ENCODE assay signal across 15 cellular contexts in the genomic region with DNA sequence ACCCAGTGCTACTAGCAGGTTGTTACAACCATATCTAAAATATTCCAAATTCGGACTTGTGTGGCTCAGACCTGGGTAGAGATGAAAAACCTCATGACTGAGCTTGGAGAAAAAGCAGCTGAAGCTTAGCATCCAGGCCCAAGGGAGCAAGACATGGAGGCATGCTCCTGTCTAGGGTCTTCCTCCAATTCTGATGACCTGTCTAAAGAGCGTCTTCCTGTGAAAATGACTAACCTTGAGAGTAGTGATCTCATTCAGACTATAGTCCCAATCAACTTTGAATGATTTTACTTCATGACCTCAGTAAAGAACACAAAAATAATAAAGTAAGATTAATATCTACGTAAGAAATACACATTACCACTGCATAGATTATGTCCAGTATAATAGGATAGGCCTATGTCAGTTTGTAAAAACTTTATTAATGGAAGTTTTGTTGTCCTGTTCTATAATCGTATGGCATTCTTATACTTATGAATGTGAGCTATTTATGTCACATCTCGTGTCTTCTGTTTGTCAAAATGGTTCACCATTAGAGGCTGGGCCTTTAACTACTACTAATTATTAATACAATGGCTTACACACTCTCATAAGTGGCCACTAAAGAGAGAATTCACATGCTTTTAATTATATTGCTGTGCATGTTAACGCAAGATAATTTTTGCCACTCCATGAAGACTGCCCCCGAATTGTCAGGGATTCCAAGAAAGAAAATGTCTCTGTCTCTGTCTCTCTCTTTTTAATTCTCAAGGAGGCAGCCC.
A peak's percentile ranks its signal among the peaks of the same experiment; 100 is the strongest.
DNase-seq lines count a peak whose midpoint lies in the region; ATAC-seq, FAIRE-seq and TF ChIP-seq lines count a peak whose summit lies in the region.
"Had no signal": no experiment of that assay in that cellular context is flagged by ENCODE, and none has a peak within 500 bp of the region (broad histone marks: within the 10 kb centered on the region; RNA-seq: fewer than 3 reads in every experiment).

No MANE protein-coding gene starts in this region.

- peak overlapping the region; percentile 51; the same call in 1 of the 2 replicates for H2AFZ ChIP-seq in K562 (ENCODE audit: low read depth, low read length)

- no peak for DNase-seq in left ventricle myocardium inferior
- no peak for DNase-seq in left ventricle myocardium superior
- peak in 1 of 4 experiments; percentile 50 for DNase-seq in K562 (ENCODE audit: extremely low read depth in 1 of 4, low spot score in 3 of 4)
- DNase-seq in natural killer cell: no peak
- DNase-seq in transverse colon: no peak
- DNase-seq in BE2C: no peak
- DNase-seq in amniotic stem cell (lab: John Stamatoyannopoulos, UW): no peak
- DNase-seq: activated CD8-positive, alpha-beta memory T cell treated with anti-CD3 and anti-CD28 coated beads, Interleukin-2, amount 50 U/mL, for 48 hours; effector memory CD8-positive, alpha-beta T cell; glutamatergic neuron; H9 had no signal

- H3K9me3 Mint-ChIP-seq in natural killer cell: no peaks in the 10 kb centered on the region
- H3K9me3 Mint-ChIP-seq: H9 had no signal

- H3K4me3 Mint-ChIP-seq in natural killer cell: peak overlapping the region; percentile 87
- H3K4me3 Mint-ChIP-seq: effector memory CD8-positive, alpha-beta T cell; H9 had no signal

- TF ChIP-seq EP300 in K562 (IDR thresholded peaks at IDR 0.05; ENCODE audit: low read length) (no peak), transverse colon (IDR thresholded peaks at IDR 0.05; ENCODE audit: low read depth) (no peak)

- peak overlapping the region; percentile 89 to 92 for H3K27ac Mint-ChIP-seq in natural killer cell
- H3K27ac Mint-ChIP-seq: effector memory CD8-positive, alpha-beta T cell; H9 had no signal

- peaks cover 99% of the 10 kb centered on the region for H3K79me2 ChIP-seq in K562 (ENCODE audit: control insufficient read depth, insufficient read depth, low read length)

- H3K9me3 ChIP-seq in left ventricle myocardium inferior (replicated peaks): no peaks in the 10 kb centered on the region
- 0 out of 2 replicates have a peak, but pooled peaks cover 4% of the 10 kb centered on the region for H3K9me3 ChIP-seq in K562 (replicated peaks; ENCODE audit: control insufficient read depth, insufficient read depth, low read depth, low read length)
- no peaks in the 10 kb centered on the region for H3K9me3 ChIP-seq in transverse colon
- H3K9me3 ChIP-seq in BE2C: no peaks in the 10 kb centered on the region
- H3K9me3 ChIP-seq: ovary had no signal

- no peaks in the 10 kb centered on the region for H3K27me3 Mint-ChIP-seq in natural killer cell (ENCODE audit: low read depth in 2 of 2)
- H3K27me3 Mint-ChIP-seq: effector memory CD8-positive, alpha-beta T cell had no signal

- FAIRE-seq in K562 (lab: Jason Lieb, UNC): no peak
- FAIRE-seq: G401.6 had no signal

- ATAC-seq in left ventricle myocardium superior (no peak), K562 (peak; percentile 31), natural killer cell (no peak), GM18498 (IDR thresholded peaks at IDR 0.05; ENCODE audit: unreplicated experiment) (no peak)
- ATAC-seq: effector memory CD8-positive, alpha-beta T cell; left colon had no signal

- peak overlapping the region; percentile 80 for H3K4me2 ChIP-seq in K562 (ENCODE audit: insufficient read depth, low read length)

- no peaks in the 10 kb centered on the region for H3K36me3 Mint-ChIP-seq in natural killer cell

- no peaks in the 10 kb centered on the region for H3K9me1 ChIP-seq in K562 (ENCODE audit: control insufficient read depth, insufficient read depth, low read length)

- TSS peak; percentile 88 for BruUV-seq in K562 (replicated peaks; lab: Mats Ljungman, UMichigan)

- in situ Hi-C loops in K562 (cut with MboI) (no loop called here), transverse colon (cut with MboI; ENCODE audit: low pct_ligation_motif_present in 1 of 4, low pct_unique_long_range_greater_than_20kb in 1 of 4, low sequenced_read_pairs in 3 of 4) (no loop called here)

- TF ChIP-seq CTCF in left ventricle myocardium inferior (IDR thresholded peaks at IDR 0.05; ENCODE audit: borderline replicate concordance) (no peak), K562 (IDR thresholded peaks at IDR 0.05 in 2 of 3, conservative IDR thresholded peaks at IDR 0.05 in 1 of 3; ENCODE audit: insufficient read depth in 2 of 3, low read depth in 1 of 3, low read length in 3 of 3) (no peak), natural killer cell (IDR thresholded peaks at IDR 0.05) (no peak), transverse colon (IDR thresholded peaks at IDR 0.05) (no peak), BE2C (IDR thresholded peaks at IDR 0.05; ENCODE audit: low read depth, low read length) (no peak)

- POLR2A ChIA-PET in K562 (lab: Yijun Ruan, JAX): interaction anchor here (0.6 kb wide), 1 partner anchor 233 kb away, joined by 3 read pairs; no protein-coding TSS in a partner anchor

- H3K4me1 Mint-ChIP-seq in natural killer cell: peaks cover 35 to 37% of the 10 kb centered on the region in 2 donors
- H3K4me1 Mint-ChIP-seq: H9 had no signal

- H3K36me3 ChIP-seq in left ventricle myocardium inferior (no peaks in the 10 kb centered on the region), K562 (ENCODE audit: control insufficient read depth, insufficient read depth, low read length) (peaks cover 18% of the 10 kb centered on the region; the same call in 2 of the 3 replicates), transverse colon (no peaks in the 10 kb centered on the region), BE2C (no peaks in the 10 kb centered on the region)
- H3K36me3 ChIP-seq: ovary had no signal

- H3K9ac ChIP-seq in K562 (ENCODE audit: insufficient read depth in 1 of 2, low read depth in 2 of 2, low read length in 2 of 2): peak overlapping the region; percentile 72 to 78; a peak in 3 of 4 replicates

- WGBS in K562 (ENCODE audit: insufficient coverage, low coverage, missing lambda C conversion rate): 1% methylated on average over 7 of the region's 7 CpGs
- 71 to 74% methylated on average over 7 of the region's 7 CpGs for WGBS in transverse colon (ENCODE audit: low coverage in 1 of 2), 2 donors

- TF ChIP-seq RAD21 in K562 (CRISPR knock-in tag; conservative IDR thresholded peaks at IDR 0.05 in 1 of 2, IDR thresholded peaks at IDR 0.05 in 1 of 2): no peak

- H3K27ac ChIP-seq in left ventricle myocardium inferior (replicated peaks) (peak overlapping the region; percentile 65), K562 (ENCODE audit: extremely low read depth, low read depth, low read length) (peak overlapping the region; percentile 90), transverse colon (peak overlapping the region; percentile 57 to 77 (median 72))
- H3K27ac ChIP-seq: ovary had no signal

- no peaks in the 10 kb centered on the region for H3K4me1 ChIP-seq in left ventricle myocardium inferior
- peaks cover 24 to 57% of the 10 kb centered on the region in 2 experiments for H3K4me1 ChIP-seq in K562 (replicated peaks in 1 of 2; ENCODE audit: control insufficient read depth in 2 of 2, insufficient read depth in 2 of 2, low read length in 2 of 2)
- H3K4me1 ChIP-seq in transverse colon: peaks cover 0 to 8% (median 2%) of the 10 kb centered on the region in 4 donors
- peaks cover under 1% of the 10 kb centered on the region; the same call in 1 of the 2 replicates for H3K4me1 ChIP-seq in BE2C

- CTCF ChIA-PET in K562 (lab: Yijun Ruan, JAX; ENCODE audit: low intra/inter-chr PET ratio): no interaction called here

- no peaks in the 10 kb centered on the region for H4K20me1 ChIP-seq in K562 (replicated peaks; ENCODE audit: control insufficient read depth, insufficient read depth, low read length)

- intact Hi-C loops in left ventricle myocardium inferior (cut with micrococcal nuclease): no loop called here
- intact Hi-C loops in left ventricle myocardium superior (cut with micrococcal nuclease): no loop called here
- intact Hi-C loops in K562 (cut with micrococcal nuclease): loop anchor here (2.0 to 5.0 kb wide), 2 partner anchors 37 to 53 kb away; no protein-coding TSS in a partner anchor
- intact Hi-C loops in natural killer cell (cut with micrococcal nuclease): no loop called here
- intact Hi-C loops in transverse colon (cut with DNase I; ENCODE audit: low total_unique reads): no loop called here

- H3K4me3 ChIP-seq in left ventricle myocardium inferior (no peak overlapping the region), K562 (peak overlapping the region; percentile 1; the same call in 1 of the 2 replicates), transverse colon (no peak overlapping the region), BE2C (ENCODE audit: low read depth, low read length) (no peak overlapping the region)
- H3K4me3 ChIP-seq: ovary had no signal

- H3K27me3 ChIP-seq in left ventricle myocardium inferior (ENCODE audit: low read depth) (no peaks in the 10 kb centered on the region), K562 (ENCODE audit: control insufficient read depth in 2 of 2, insufficient read depth in 2 of 2, low read length in 2 of 2) (no peaks in the 10 kb centered on the region), transverse colon (no peaks in the 10 kb centered on the region), BE2C (no peaks in the 10 kb centered on the region)
- H3K27me3 ChIP-seq: ovary had no signal

- 0 out of 2 replicates have a peak, but pooled peaks have one; percentile 8 for TF ChIP-seq POLR2A in K562 (conservative IDR thresholded peaks at IDR 0.05)
- no peak for TF ChIP-seq POLR2A in transverse colon (IDR thresholded peaks at IDR 0.05)

TF ChIP-seq in K562, 482 proteins besides CTCF, POLR2A, EP300 and RAD21 (continues in another document):
- no peak for TF ChIP-seq FOXP1 (CRISPR knock-in tag; IDR thresholded peaks at IDR 0.05)
- peak; percentile 35; the same call in 1 of the 2 replicates for TF ChIP-seq ZFX (CRISPR knock-in tag; IDR thresholded peaks at IDR 0.05)
- 0 out of 2 replicates have a peak, but pooled peaks have one; percentile 36 for TF ChIP-seq SMAD4 (CRISPR knock-in tag; conservative IDR thresholded peaks at IDR 0.05)
- TF ChIP-seq RBBP5 (IDR thresholded peaks at IDR 0.05; ENCODE audit: borderline replicate concordance, insufficient read depth, low read length, poor library complexity, severe bottlenecking): no peak
- no peak for TF ChIP-seq ZFP1 (CRISPR knock-in tag; IDR thresholded peaks at IDR 0.05)
- peak; percentile 43; the same call in 1 of the 2 replicates for TF ChIP-seq ILK (tag; IDR thresholded peaks at IDR 0.05; ENCODE audit: borderline replicate concordance, low read depth)
- no peak for TF ChIP-seq NR4A1 (CRISPR knock-in tag; IDR thresholded peaks at IDR 0.05)
- TF ChIP-seq NR4A1 (tag; IDR thresholded peaks at IDR 0.05): peak; percentile 22; the same call in 1 of the 2 replicates
- no peak for TF ChIP-seq NR2F6 (CRISPR knock-in tag; IDR thresholded peaks at IDR 0.05)
- 0 out of 2 replicates have a peak, but pooled peaks have one; percentile 17 for TF ChIP-seq ZNF311 (CRISPR knock-in tag; IDR thresholded peaks at IDR 0.05)
- TF ChIP-seq ZNF668 (CRISPR knock-in tag; IDR thresholded peaks at IDR 0.05): peak; percentile 72; the same call in 1 of the 2 replicates
- TF ChIP-seq ZNF354B (CRISPR knock-in tag; IDR thresholded peaks at IDR 0.05): no peak
- TF ChIP-seq BRD4 (IDR thresholded peaks at IDR 0.05): 0 out of 2 replicates have a peak, but pooled peaks have one; percentile 50
- peak; percentile 82; the same call in 1 of the 2 replicates for TF ChIP-seq DMBX1 (CRISPR knock-in tag; IDR thresholded peaks at IDR 0.05; ENCODE audit: borderline replicate concordance)
